Comparison of ENCODE assay signal across 34 cellular contexts in genomic region chr3:27695636-27696035, GRCh38. TPM values are rescaled to one million over a fixed set of nuclear protein-coding genes. Genes with fewer than 3 reads are reported as not detected.
"Had no signal": no experiment of that assay in that cellular context is flagged by ENCODE, and none has a peak within 500 bp of the region (broad histone marks: within the 10 kb centered on the region; RNA-seq: fewer than 3 reads in every experiment).

No MANE protein-coding gene starts in this region.

- H3K9me3 ChIP-seq: body of pancreas had no signal

- DNase-seq: activated effector memory CD4-positive, alpha-beta T cell treated with anti-CD3 and anti-CD28 coated beads, Interleukin-2, amount 50 U/mL, for 16 hours; activated effector memory CD4-positive, alpha-beta T cell treated with Interleukin-2 at 50 U/mL for 16 hours; activated gamma-delta T cell; activated gamma-delta T cell treated with Interleukin-2 at 50 U/mL for 16 hours; activated naive CD4-positive, alpha-beta T cell; activated naive CD4-positive, alpha-beta T cell treated with anti-CD3 and anti-CD28 coated beads for 36 hours; activated naive CD4-positive, alpha-beta T cell treated with anti-CD3 and anti-CD28 coated beads, Interleukin-2, amount 10 ng/mL, durations not matched to agents 7 days and 5 days; activated naive CD4-positive, alpha-beta T cell treated with anti-CD3 and anti-CD28 coated beads, Interleukin-2, amount 50 U/mL, for 16 hours; activated naive CD4-positive, alpha-beta T cell treated with Interleukin-2 at 50 U/mL for 16 hours; activated naive CD8-positive, alpha-beta T cell treated with anti-CD3 and anti-CD28 coated beads for 36 hours; activated naive CD8-positive, alpha-beta T cell treated with anti-CD3 and anti-CD28 coated beads, Interleukin-2, amount 10 ng/mL, durations not matched to agents 7 days and 5 days; activated naive CD8-positive, alpha-beta T cell treated with anti-CD3 and anti-CD28 coated beads, Interleukin-2, amount 50 U/mL, for 24 hours; activated T-cell treated with anti-CD3 and anti-CD28 coated beads, Interleukin-2, amount 50 U/mL, for 4 hours; activated T-cell treated with anti-CD3 and anti-CD28 coated beads, Interleukin-2, amount 50 U/mL, for 48 hours; activated T-cell treated with anti-CD3 and anti-CD28 coated beads, Interleukin-2, amount 50 U/mL, for 72 hours; adrenal gland; amniotic stem cell; amygdala; anterior cingulate cortex; aorta; body of pancreas; brain microvascular endothelial cell; caudate nucleus; central memory CD4-positive, alpha-beta T cell; cerebellar nuclear complex had no signal

- H3K27ac ChIP-seq: adrenal gland, ascending aorta, body of pancreas, brain microvascular endothelial cell, breast epithelium, cardiac muscle cell had no signal

- FAIRE-seq: astrocyte, bronchial epithelial cell had no signal

- ATAC-seq: activated naive CD4-positive, alpha-beta T cell treated with anti-CD3 and anti-CD28 coated beads, Interleukin-2, amount 50 U/mL, for 72 hours; activated naive CD8-positive, alpha-beta T cell treated with anti-CD3 and anti-CD28 coated beads, Interleukin-2, amount 50 U/mL, for 24 hours; activated T-cell treated with anti-CD3 and anti-CD28 coated beads, Interleukin-2, amount 50 U/mL, for 4 hours; activated T-cell treated with anti-CD3 and anti-CD28 coated beads, Interleukin-2, amount 50 U/mL, for 72 hours; activated T-helper 17 cell treated with anti-CD3 and anti-CD28 coated beads, Interleukin-2, amount 50 U/mL, for 72 hours; body of pancreas had no signal

- H3K4me3 ChIP-seq: adrenal gland, ascending aorta, body of pancreas, breast epithelium, cardiac muscle cell had no signal

- H3K4me1 ChIP-seq: adrenal gland, ascending aorta, body of pancreas, breast epithelium had no signal

- H3K27me3 ChIP-seq: adrenal gland, ascending aorta, body of pancreas, brain microvascular endothelial cell, breast epithelium, cardiac muscle cell had no signal

- H3K36me3 ChIP-seq: adrenal gland, ascending aorta, brain microvascular endothelial cell, breast epithelium, cardiac muscle cell had no signal

RNA-seq across cellular contexts. Expression of gene EOMES, which starts 26.5 kb away (rescaled TPM):
- total RNA-seq: ascending aorta, astrocyte, bronchial epithelial cell, cardiac muscle cell, cardiac septum, chondrocyte had no signal
